Comparison of ENCODE assay signal across 1 cellular context in genomic region chr17:2075336-2076056, GRCh38.
TF ChIP-seq lines count a peak whose summit lies in the region.

No MANE protein-coding gene starts in this region.

TF ChIP-seq in HepG2, 621 proteins besides CTCF, POLR2A, EP300 and RAD21:
- TF ChIP-seq NRL (CRISPR knock-in tag; IDR thresholded peaks at IDR 0.05; ENCODE audit: borderline replicate concordance) (no peak), ZNF318 (CRISPR knock-in tag; IDR thresholded peaks at IDR 0.05) (no peak)
